9 cellular contexts compared by ENCODE assay signal in the genomic region with DNA sequence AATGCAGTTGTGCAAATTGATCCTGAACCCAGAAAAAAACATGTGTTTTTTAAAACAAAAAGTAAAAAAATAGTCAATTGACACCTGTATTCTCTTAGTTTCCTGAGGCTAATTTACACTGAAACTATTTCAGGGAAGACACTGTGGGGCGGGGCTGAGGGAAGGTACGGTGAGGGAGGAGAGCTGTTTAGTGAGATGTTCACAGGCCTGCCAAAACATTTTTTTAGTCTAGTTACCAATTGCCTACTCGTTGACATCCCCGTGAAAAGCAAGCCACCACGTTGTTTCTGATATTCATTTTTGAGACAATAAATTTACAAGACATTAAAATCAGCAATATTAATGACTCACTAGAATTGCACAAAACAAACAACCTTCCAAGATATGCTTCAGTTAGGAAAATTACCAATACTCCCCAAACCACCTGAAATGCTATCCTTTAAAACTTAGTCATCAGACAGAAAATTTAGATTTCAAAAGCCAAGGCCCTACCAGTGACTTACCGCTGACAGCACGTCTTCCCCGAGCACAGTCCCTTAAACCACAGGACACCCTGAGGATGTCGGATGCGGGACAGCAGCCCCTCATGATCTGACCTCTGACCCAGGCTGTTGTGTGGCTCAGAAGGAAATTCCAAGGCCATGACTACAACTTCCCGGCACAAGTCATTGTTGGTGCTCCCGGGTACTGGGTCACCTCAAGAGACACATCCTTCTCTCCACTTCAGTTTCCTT.
DNase-seq lines count a peak whose midpoint lies in the region; TF ChIP-seq lines count a peak whose summit lies in the region.
"Had no signal": no experiment of that assay in that cellular context is flagged by ENCODE, and none has a peak within 500 bp of the region (broad histone marks: within the 10 kb centered on the region; RNA-seq: fewer than 3 reads in every experiment).

No MANE protein-coding gene starts in this region.

- H3K36me3 Mint-ChIP-seq in nephron progenitor cell (ENCODE audit: low read depth) = peaks cover 28% of the 10 kb centered on the region

- DNase-seq in ELR (ENCODE audit: low read depth) (peak; percentile 97), RWPE1 (ENCODE audit: low spot score) (peak; percentile 58), fibroblast of mammary gland (ENCODE audit: low read depth) (peak; percentile 83), nephron progenitor cell (no peak), HUDEP-2 (lab: John Stamatoyannopoulos, UW; ENCODE audit: unreplicated experiment in 76 of 76) (no peak), NCI-H510A treated with DMSO at 0.1 percent for 48 hours (lab: John Stamatoyannopoulos, UW) (no peak), DMS79 treated with DMSO at 0.1 percent for 48 hours (lab: John Stamatoyannopoulos, UW) (no peak), midbrain (lab: John Stamatoyannopoulos, UW) (no peak)
- DNase-seq: activated CD4-positive, alpha-beta T cell treated with anti-CD3 and anti-CD28 coated beads, Interleukin-2, amount 50 U/mL, for 1 hour had no signal

- H3K27ac Mint-ChIP-seq in nephron progenitor cell = peak overlapping the region; percentile 7

- peak overlapping the region; percentile 65 for H3K27ac ChIP-seq in RWPE1

- POLR2A ChIA-PET in RWPE1 (lab: Yijun Ruan, JAX; ENCODE audit: low non-redundant PET) = no interaction called here

- no peak overlapping the region for H3K4me3 ChIP-seq in fibroblast of mammary gland (ENCODE audit: control insufficient read depth, low read depth, low read length)

- H3K4me1 Mint-ChIP-seq in nephron progenitor cell = peaks cover 28% of the 10 kb centered on the region

- TF ChIP-seq CTCF in RWPE1 (conservative IDR thresholded peaks at IDR 0.05; ENCODE audit: low read depth) (no peak), fibroblast of mammary gland (conservative IDR thresholded peaks at IDR 0.05; ENCODE audit: control insufficient read depth, insufficient read depth, low read depth, low read length) (no peak), nephron progenitor cell (IDR thresholded peaks at IDR 0.05) (no peak)

- CTCF ChIA-PET in RWPE1 (lab: Yijun Ruan, JAX) = interaction anchor here (0.5 to 0.6 kb wide), 2 partner anchors 10 to 28 kb away, joined by 4 read pairs; no protein-coding TSS in a partner anchor

- no peaks in the 10 kb centered on the region for H3K9me3 Mint-ChIP-seq in nephron progenitor cell

- H3K27me3 Mint-ChIP-seq in nephron progenitor cell (ENCODE audit: low read depth, poor library complexity) = peaks cover 6% of the 10 kb centered on the region

- no peak overlapping the region for H3K4me3 Mint-ChIP-seq in nephron progenitor cell

Comparison
In these comparisons a context has a peak if more than half of its experiments do, and no peak if none do; other contexts are left out.
1. DNase-seq: peak in ELR (single experiment), RWPE1 (single experiment) and fibroblast of mammary gland (single experiment); none in nephron progenitor cell (single experiment), HUDEP-2 (0 of 76), NCI-H510A treated with DMSO at 0.1 percent for 48 hours (single experiment), DMS79 treated with DMSO at 0.1 percent for 48 hours (single experiment) and midbrain (single experiment).